ENCODE assay signal across 8 cellular contexts in genomic region chr17:1573932-1574696, GRCh38. TPM values are rescaled to one million over a fixed set of nuclear protein-coding genes. Genes with fewer than 3 reads are reported as not detected.
DNase-seq lines count a peak whose midpoint lies in the region; ATAC-seq and TF ChIP-seq lines count a peak whose summit lies in the region.

No MANE protein-coding gene starts in this region.

- 15 to 18% methylated on average over 19 of the region's 19 CpGs for WGBS in heart right ventricle, 2 donors

- no peaks in the 10 kb centered on the region for H3F3A ChIP-seq in DOHH2 (ENCODE audit: control insufficient read depth, insufficient read depth)

- H3K27ac ChIP-seq in DOHH2 (ENCODE audit: low read depth, low read length), result peak overlapping the region; percentile 24; the same call in 1 of the 2 replicates
- peak overlapping the region in 9 of 10 donors; percentile 55 to 94 (median 69) for H3K27ac ChIP-seq in heart right ventricle

- H4K20me1 ChIP-seq in DOHH2 (ENCODE audit: control insufficient read depth, insufficient read depth, low read depth, low read length), result no peaks in the 10 kb centered on the region

- TF ChIP-seq CTCF in DOHH2 (IDR thresholded peaks at IDR 0.05; ENCODE audit: low read depth, low read length, poor library complexity, severe bottlenecking) (peak; percentile 82), heart right ventricle (IDR thresholded peaks at IDR 0.05) (peak; percentile 95 to 99 (median 97))

- no peak overlapping the region for H3K4me3 ChIP-seq in DOHH2 (ENCODE audit: low read length)
- peak overlapping the region in 1 of 10 donors; percentile 6 for H3K4me3 ChIP-seq in heart right ventricle

- intact Hi-C loops in heart right ventricle (cut with DNase I), result loop anchor here in 9 of 10 donors (1.0 to 10.0 kb wide), 13 partner anchors 53 to 291 kb away; partner anchors contain the start of genes RILP (in 5 of the 9), SLC43A2 (in 4 of the 9), SCARF1 (in 3 of the 9) and TLCD2 (in 1 of the 9)

- ATAC-seq in heart right ventricle, result peak; percentile 63 to 83 (median 72)
- no peak for ATAC-seq in GM21529 (IDR thresholded peaks at IDR 0.05; ENCODE audit: unreplicated experiment)
- ATAC-seq in GM21381 (IDR thresholded peaks at IDR 0.05; ENCODE audit: unreplicated experiment), result no peak

- H3K4me2 ChIP-seq in DOHH2 (ENCODE audit: low read length), result no peak overlapping the region; the same call in 1 of the 2 replicates

- H3K9me3 ChIP-seq in DOHH2 (ENCODE audit: control insufficient read depth, insufficient read depth, low read length), result no peaks in the 10 kb centered on the region
- no peaks in the 10 kb centered on the region for H3K9me3 ChIP-seq in heart right ventricle

- peak; percentile 69 for DNase-seq in LHCN-M2 (ENCODE audit: low read depth)
- peak; percentile 29 for DNase-seq in T follicular helper cell (ENCODE audit: low read depth)
- DNase-seq in amniotic epithelial cell (ENCODE audit: low read depth), result peak; percentile 57
- DNase-seq in heart right ventricle, result peak; percentile 85 to 91
- DNase-seq in retina, result peak; percentile 74

- H3K36me3 ChIP-seq in DOHH2 (ENCODE audit: control insufficient read depth, low read length) (peaks cover 39% of the 10 kb centered on the region), heart right ventricle (no peaks in the 10 kb centered on the region)

- H3K79me2 ChIP-seq in DOHH2 (ENCODE audit: control insufficient read depth, low read length), result no peaks in the 10 kb centered on the region

- no peaks in the 10 kb centered on the region for H3K9me2 ChIP-seq in DOHH2 (replicated peaks; ENCODE audit: control insufficient read depth, low read length)

- peaks cover 47% of the 10 kb centered on the region for H3K4me1 ChIP-seq in DOHH2 (ENCODE audit: control insufficient read depth, low read length)
- peaks cover 26 to 54% (median 46%) of the 10 kb centered on the region in 9 donors for H3K4me1 ChIP-seq in heart right ventricle

- H3K27me3 ChIP-seq in DOHH2 (ENCODE audit: control insufficient read depth, low read length) (no peaks in the 10 kb centered on the region), heart right ventricle (no peaks in the 10 kb centered on the region)

RNA-seq across cellular contexts. Expression of gene PITPNA, which starts 11.5 kb away (rescaled TPM):
- 18.5 and 26.3 TPM in 2 replicates for total RNA-seq in LHCN-M2 (2014; rRNA removed)
- 57.8 TPM for polyA plus RNA-seq in LHCN-M2 (2012)
- 10 to 100 TPM; 39.5 to 61.0 (median 50.6) TPM for total RNA-seq in heart right ventricle
- polyA plus RNA-seq in heart right ventricle, result 10 to 100 TPM in 1 of 2 donors, 1 to 10 TPM in 1; 8.0 to 36.9 TPM

RNA-seq across cellular contexts. Expression of gene SLC43A2, which starts 54.5 kb away (rescaled TPM):
- 1.9 and 3.7 TPM in 2 replicates for total RNA-seq in LHCN-M2 (2014; rRNA removed)
- polyA plus RNA-seq in LHCN-M2 (2012), result 3.5 TPM
- total RNA-seq in heart right ventricle, result 10 to 100 TPM in 1 of 10 donors, 1 to 10 TPM in 9; 4.1 to 16.4 (median 7.0) TPM
- polyA plus RNA-seq in heart right ventricle, result 1 to 10 TPM; 1.6 to 3.9 TPM

RNA-seq across cellular contexts. Expression of gene INPP5K, which starts 57.7 kb away (rescaled TPM):
- 27.3 and 30.1 TPM in 2 replicates for total RNA-seq in LHCN-M2 (2014; rRNA removed)
- 20.0 TPM for polyA plus RNA-seq in LHCN-M2 (2012)
- total RNA-seq in heart right ventricle, result 10 to 100 TPM; 26.8 to 41.2 (median 32.7) TPM
- 10 to 100 TPM; 38.6 to 45.5 TPM for polyA plus RNA-seq in heart right ventricle

Comparison
In these comparisons a context has a peak if more than half of its experiments do, and no peak if none do; other contexts are left out.
1. DNase-seq: peak in every context shown above with its lines; median percentile 88 in heart right ventricle; 74 in retina; 69 in LHCN-M2; 57 in amniotic epithelial cell; 29 in T follicular helper cell.
2. ATAC-seq: peak in heart right ventricle (8 of 8); none in GM21529 (single experiment) and GM21381 (single experiment).